25 cellular contexts compared by ENCODE assay signal in genomic region chr11:65849771-65850216, GRCh38. TPM values are rescaled to one million over a fixed set of nuclear protein-coding genes. Genes with fewer than 3 reads are reported as not detected.
A peak's percentile ranks its signal among the peaks of the same experiment; 100 is the strongest.
DNase-seq lines count a peak whose midpoint lies in the region; ATAC-seq and TF ChIP-seq lines count a peak whose summit lies in the region.
"Had no signal": no experiment of that assay in that cellular context is flagged by ENCODE, and none has a peak within 500 bp of the region (broad histone marks: within the 10 kb centered on the region; RNA-seq: fewer than 3 reads in every experiment).

No MANE protein-coding gene starts in this region.

- H3K27me3 Mint-ChIP-seq in type B pancreatic cell (peaks cover 6% of the 10 kb centered on the region), Calu3 (ENCODE audit: unreplicated experiment) (no peaks in the 10 kb centered on the region)
- peaks cover 1% of the 10 kb centered on the region for H3K27me3 Mint-ChIP-seq in activated T-helper 1 cell treated with anti-CD3 and anti-CD28 coated beads, Interleukin-12 subunit alpha, Interleukin-12 subunit beta, Interleukin-2, Interleukin-4 antibody, amounts not matched to agents 30 ng/mL and 10 ng/mL and 1 ng/mL, durations not matched to agents 14 hours and 24 hours and 36 hours (ENCODE audit: insufficient read depth)
- H3K27me3 Mint-ChIP-seq: activated CD4-positive, alpha-beta T cell treated with anti-CD3 and anti-CD28 coated beads, Interleukin-2, amount 10 ng/mL, durations not matched to agents 7 days and 5 days; natural killer cell treated with Interleukin-12 subunit alpha and Interleukin-12 subunit beta and Interleukin-15 and Interleukin-18, amount 100 ng/mL, for 72 hours had no signal

- H3K4me3 ChIP-seq in right cardiac atrium (ENCODE audit: low read length) (no peak overlapping the region), RWPE2 (ENCODE audit: severe bottlenecking) (no peak overlapping the region)
- H3K4me3 ChIP-seq: adrenal gland, breast epithelium, suprapubic skin had no signal

- peak overlapping the region; percentile 61 for H3K27ac Mint-ChIP-seq in type B pancreatic cell
- no peak overlapping the region for H3K27ac Mint-ChIP-seq in activated T-helper 1 cell treated with anti-CD3 and anti-CD28 coated beads, Interleukin-12 subunit alpha, Interleukin-12 subunit beta, Interleukin-2, Interleukin-4 antibody, amounts not matched to agents 30 ng/mL and 10 ng/mL and 1 ng/mL, durations not matched to agents 14 hours and 24 hours and 36 hours
- H3K27ac Mint-ChIP-seq in Calu3 (ENCODE audit: unreplicated experiment) = no peak overlapping the region
- H3K27ac Mint-ChIP-seq: dendritic cell treated with granulocyte-macrophage colony-stimulating factor and Interleukin-4, amounts not matched to agents 40 ng/mL and 50 ng/mL, for 4 days; natural killer cell treated with Interleukin-12 subunit alpha and Interleukin-12 subunit beta and Interleukin-15 and Interleukin-18, amount 100 ng/mL, for 72 hours had no signal

- intact Hi-C loops in right cardiac atrium (cut with DNase I) (no loop called here), Right ventricle myocardium superior (cut with DNase I) (no loop called here), Calu3 (cut with micrococcal nuclease; ENCODE audit: unreplicated experiment) (no loop called here)
- intact Hi-C loops in activated T-helper 1 cell treated with anti-CD3 and anti-CD28 coated beads, Interleukin-12 subunit alpha, Interleukin-12 subunit beta, Interleukin-2, Interleukin-4 antibody, amounts not matched to agents 30 ng/mL and 10 ng/mL and 1 ng/mL, durations not matched to agents 14 hours and 24 hours and 36 hours (cut with micrococcal nuclease) = loop anchor here (10.0 kb wide), 2 partner anchors 495 to 1555 kb away; partner anchors contain the start of genes B4GAT1, BRMS1, PPP1CA and TBC1D10C

- CTCF ChIA-PET in Calu3 (lab: Charles Lee) = interaction anchor here (2.3 kb wide), 1 partner anchor 10 kb away, joined by 6 read pairs; the partner anchor contains the start of gene MUS81

- DNase-seq in right cardiac atrium = peak in 2 of 3 donors; percentile 42 to 54
- no peak for DNase-seq in Right ventricle myocardium superior
- DNase-seq in RWPE2 (ENCODE audit: low spot score) = peak; percentile 51
- no peak for DNase-seq in type B pancreatic cell (ENCODE audit: extremely low spot score, unreplicated experiment)
- no peak for DNase-seq in activated T-helper 1 cell treated with anti-CD3 and anti-CD28 coated beads, Interleukin-12 subunit alpha, Interleukin-12 subunit beta, Interleukin-2, Interleukin-4 antibody, amounts not matched to agents 30 ng/mL and 10 ng/mL and 1 ng/mL, durations not matched to agents 14 hours and 24 hours and 36 hours (ENCODE audit: low spot score)
- DNase-seq in Calu3 = no peak
- DNase-seq in RPMI8226 = no peak
- DNase-seq: activated CD4-positive, alpha-beta T cell treated with anti-CD3 and anti-CD28 coated beads, Interleukin-2, amount 10 ng/mL, durations not matched to agents 7 days and 5 days; activated naive CD4-positive, alpha-beta T cell; adrenal gland; KG1; midbrain; NCI-H1694; SHP77 treated with DMSO at 0.1 percent for 48 hours; T-helper 1 cell had no signal

- H3K4me3 Mint-ChIP-seq in type B pancreatic cell (no peak overlapping the region), Calu3 (ENCODE audit: low read depth, unreplicated experiment) (no peak overlapping the region)
- H3K4me3 Mint-ChIP-seq in activated T-helper 1 cell treated with anti-CD3 and anti-CD28 coated beads, Interleukin-12 subunit alpha, Interleukin-12 subunit beta, Interleukin-2, Interleukin-4 antibody, amounts not matched to agents 30 ng/mL and 10 ng/mL and 1 ng/mL, durations not matched to agents 14 hours and 24 hours and 36 hours = no peak overlapping the region
- H3K4me3 Mint-ChIP-seq: activated CD4-positive, alpha-beta T cell treated with anti-CD3 and anti-CD28 coated beads, Interleukin-2, amount 10 ng/mL, durations not matched to agents 7 days and 5 days; dendritic cell treated with granulocyte-macrophage colony-stimulating factor and Interleukin-4, amounts not matched to agents 40 ng/mL and 50 ng/mL, for 4 days; H9; natural killer cell treated with Interleukin-12 subunit alpha and Interleukin-12 subunit beta and Interleukin-15 and Interleukin-18, amount 100 ng/mL, for 72 hours had no signal

- H3K36me3 ChIP-seq in RWPE2 (ENCODE audit: low read depth) = peaks cover 22% of the 10 kb centered on the region
- H3K36me3 ChIP-seq: breast epithelium had no signal

- H3K9me3 ChIP-seq in right cardiac atrium (ENCODE audit: control insufficient read depth, low read length) (no peaks in the 10 kb centered on the region), RWPE2 (ENCODE audit: severe bottlenecking) (no peaks in the 10 kb centered on the region)
- H3K9me3 ChIP-seq: adrenal gland, suprapubic skin had no signal

- no peaks in the 10 kb centered on the region for H3K4me1 ChIP-seq in right cardiac atrium (ENCODE audit: control insufficient read depth, insufficient read depth, low read length)
- H3K4me1 ChIP-seq in RWPE2 (ENCODE audit: insufficient read depth, poor library complexity, severe bottlenecking) = no peaks in the 10 kb centered on the region
- H3K4me1 ChIP-seq: adrenal gland, breast epithelium had no signal

- no TSS peak for BruUV-seq in Calu3 (replicated peaks; lab: Mats Ljungman, UMichigan)

- H3K27me3 ChIP-seq in right cardiac atrium (ENCODE audit: control insufficient read depth, insufficient read depth) (no peaks in the 10 kb centered on the region), RWPE2 (ENCODE audit: insufficient read depth, poor library complexity, severe bottlenecking) (no peaks in the 10 kb centered on the region)
- H3K27me3 ChIP-seq: adrenal gland, breast epithelium, suprapubic skin had no signal

- no peak for ATAC-seq in right cardiac atrium
- no peak for ATAC-seq in Right ventricle myocardium superior (ENCODE audit: poor library complexity)
- peak; percentile 0; the same call in 1 of the 3 replicates for ATAC-seq in RWPE2 (ENCODE audit: low read depth)
- peak; percentile 0 for ATAC-seq in esophagus mucosa

- 42% methylated on average over 16 of the region's 16 CpGs for WGBS in right cardiac atrium

- H3K36me3 Mint-ChIP-seq in type B pancreatic cell = peaks cover 26% of the 10 kb centered on the region
- H3K36me3 Mint-ChIP-seq in activated T-helper 1 cell treated with anti-CD3 and anti-CD28 coated beads, Interleukin-12 subunit alpha, Interleukin-12 subunit beta, Interleukin-2, Interleukin-4 antibody, amounts not matched to agents 30 ng/mL and 10 ng/mL and 1 ng/mL, durations not matched to agents 14 hours and 24 hours and 36 hours (ENCODE audit: low read depth) = peaks cover 35% of the 10 kb centered on the region
- H3K36me3 Mint-ChIP-seq in Calu3 (ENCODE audit: insufficient read depth, unreplicated experiment) = peaks cover 73% of the 10 kb centered on the region

- H3K9me3 Mint-ChIP-seq in type B pancreatic cell (no peaks in the 10 kb centered on the region), Calu3 (ENCODE audit: low read depth, unreplicated experiment) (no peaks in the 10 kb centered on the region)
- peaks cover 9% of the 10 kb centered on the region for H3K9me3 Mint-ChIP-seq in activated T-helper 1 cell treated with anti-CD3 and anti-CD28 coated beads, Interleukin-12 subunit alpha, Interleukin-12 subunit beta, Interleukin-2, Interleukin-4 antibody, amounts not matched to agents 30 ng/mL and 10 ng/mL and 1 ng/mL, durations not matched to agents 14 hours and 24 hours and 36 hours
- H3K9me3 Mint-ChIP-seq: activated CD4-positive, alpha-beta T cell treated with anti-CD3 and anti-CD28 coated beads, Interleukin-2, amount 10 ng/mL, durations not matched to agents 7 days and 5 days; dendritic cell treated with granulocyte-macrophage colony-stimulating factor and Interleukin-4, amounts not matched to agents 40 ng/mL and 50 ng/mL, for 4 days; natural killer cell treated with Interleukin-12 subunit alpha and Interleukin-12 subunit beta and Interleukin-15 and Interleukin-18, amount 100 ng/mL, for 72 hours had no signal

- H3K4me1 Mint-ChIP-seq in type B pancreatic cell (ENCODE audit: unreplicated experiment) (peaks cover 9% of the 10 kb centered on the region), Calu3 (ENCODE audit: low read depth, unreplicated experiment) (peaks cover 15% of the 10 kb centered on the region)
- H3K4me1 Mint-ChIP-seq in activated T-helper 1 cell treated with anti-CD3 and anti-CD28 coated beads, Interleukin-12 subunit alpha, Interleukin-12 subunit beta, Interleukin-2, Interleukin-4 antibody, amounts not matched to agents 30 ng/mL and 10 ng/mL and 1 ng/mL, durations not matched to agents 14 hours and 24 hours and 36 hours (ENCODE audit: low read depth) = peaks cover 17% of the 10 kb centered on the region

- H3K27ac ChIP-seq in right cardiac atrium (ENCODE audit: low read length) = no peak overlapping the region
- H3K27ac ChIP-seq in RWPE2 (ENCODE audit: poor library complexity, severe bottlenecking) = no peak overlapping the region
- H3K27ac ChIP-seq: adrenal gland, breast epithelium, C4-2B, suprapubic skin had no signal

- no peak for TF ChIP-seq CTCF in RWPE2 (IDR thresholded peaks at IDR 0.05; ENCODE audit: poor library complexity, severe bottlenecking)
- TF ChIP-seq CTCF in type B pancreatic cell (conservative IDR thresholded peaks at IDR 0.05) = no peak
- no peak for TF ChIP-seq CTCF in Calu3 (IDR thresholded peaks at IDR 0.05; ENCODE audit: unreplicated experiment)

RNA-seq across cellular contexts. Expression of gene CFL1, which starts 8.2 kb away (rescaled TPM):
- total RNA-seq in right cardiac atrium (100 to 1,000 TPM; 285 to 470 (median 377) TPM), Right ventricle myocardium superior (288 TPM), esophagus mucosa (645 TPM), type B pancreatic cell (ENCODE audit: low replicate concordance) (947 and 981 TPM in 2 replicates), Calu3 (2022) (955 and 963 TPM in 2 replicates)
- 389 TPM for polyA plus RNA-seq in right cardiac atrium
- total RNA-seq in activated T-helper 1 cell treated with anti-CD3 and anti-CD28 coated beads, Interleukin-12 subunit alpha, Interleukin-12 subunit beta, Interleukin-2, Interleukin-4 antibody, amounts not matched to agents 30 ng/mL and 10 ng/mL and 1 ng/mL, durations not matched to agents 14 hours and 24 hours and 36 hours = 1,020 and 1,061 TPM in 2 replicates

RNA-seq across cellular contexts. Expression of gene MUS81, which starts 10.4 kb away (rescaled TPM):
- total RNA-seq in right cardiac atrium = 10 to 100 TPM; 33.3 to 39.5 (median 35.8) TPM
- polyA plus RNA-seq in right cardiac atrium = 44.7 TPM
- 30.7 TPM for total RNA-seq in Right ventricle myocardium superior
- 20.4 TPM for total RNA-seq in esophagus mucosa
- 67.9 and 72.4 TPM in 2 replicates for total RNA-seq in type B pancreatic cell (ENCODE audit: low replicate concordance)
- total RNA-seq in activated T-helper 1 cell treated with anti-CD3 and anti-CD28 coated beads, Interleukin-12 subunit alpha, Interleukin-12 subunit beta, Interleukin-2, Interleukin-4 antibody, amounts not matched to agents 30 ng/mL and 10 ng/mL and 1 ng/mL, durations not matched to agents 14 hours and 24 hours and 36 hours = 77.7 and 79.6 TPM in 2 replicates
- 50.8 and 67.6 TPM in 2 replicates for total RNA-seq in Calu3 (2022)

RNA-seq across cellular contexts. Expression of gene SNX32, which starts 16.0 kb away (rescaled TPM):
- total RNA-seq in right cardiac atrium (under 1 TPM in 3 of 4 donors, not detected in 1; 0.20 to 0.88 (median 0.48) TPM), Right ventricle myocardium superior (not detected), esophagus mucosa (0.12 TPM), type B pancreatic cell (ENCODE audit: low replicate concordance) (0.76 and 4.2 TPM in 2 replicates), Calu3 (2022) (not detected in 2 replicates)
- 0.20 TPM for polyA plus RNA-seq in right cardiac atrium
- 1.6 and 1.9 TPM in 2 replicates for total RNA-seq in activated T-helper 1 cell treated with anti-CD3 and anti-CD28 coated beads, Interleukin-12 subunit alpha, Interleukin-12 subunit beta, Interleukin-2, Interleukin-4 antibody, amounts not matched to agents 30 ng/mL and 10 ng/mL and 1 ng/mL, durations not matched to agents 14 hours and 24 hours and 36 hours
- total RNA-seq: G401, glomerular endothelial cell, OCI-LY7 had no signal

RNA-seq across cellular contexts. Expression of gene EFEMP2, which starts 22.8 kb away (rescaled TPM):
- total RNA-seq in right cardiac atrium = 100 to 1,000 TPM; 139 to 164 (median 142) TPM
- polyA plus RNA-seq in right cardiac atrium = 128 TPM
- 80.0 TPM for total RNA-seq in Right ventricle myocardium superior
- total RNA-seq in esophagus mucosa = 4.6 TPM
- 5.5 and 24.5 TPM in 2 replicates for total RNA-seq in type B pancreatic cell (ENCODE audit: low replicate concordance)
- 6.5 and 7.9 TPM in 2 replicates for total RNA-seq in activated T-helper 1 cell treated with anti-CD3 and anti-CD28 coated beads, Interleukin-12 subunit alpha, Interleukin-12 subunit beta, Interleukin-2, Interleukin-4 antibody, amounts not matched to agents 30 ng/mL and 10 ng/mL and 1 ng/mL, durations not matched to agents 14 hours and 24 hours and 36 hours
- total RNA-seq in Calu3 (2022) = 3.4 and 3.8 TPM in 2 replicates

RNA-seq across cellular contexts. Expression of gene CTSW, which starts 29.8 kb away (rescaled TPM):
- 1 to 10 TPM in 1 of 4 donors, under 1 TPM in 3; 0.45 to 1.7 (median 0.64) TPM for total RNA-seq in right cardiac atrium
- polyA plus RNA-seq in right cardiac atrium = 0.79 TPM
- total RNA-seq in Right ventricle myocardium superior = 0.73 TPM
- not detected for total RNA-seq in esophagus mucosa
- not detected in 2 replicates for total RNA-seq in type B pancreatic cell (ENCODE audit: low replicate concordance)
- total RNA-seq in activated T-helper 1 cell treated with anti-CD3 and anti-CD28 coated beads, Interleukin-12 subunit alpha, Interleukin-12 subunit beta, Interleukin-2, Interleukin-4 antibody, amounts not matched to agents 30 ng/mL and 10 ng/mL and 1 ng/mL, durations not matched to agents 14 hours and 24 hours and 36 hours = 5.7 and 7.4 TPM in 2 replicates
- total RNA-seq in Calu3 (2022) = not detected in 2 replicates
- total RNA-seq: G401, H9, OCI-LY7 had no signal

Comparison
In these comparisons a context has a peak if more than half of its experiments do, and no peak if none do; other contexts are left out.
1. DNase-seq: peak in right cardiac atrium (2 of 3) and RWPE2 (single experiment); none in Right ventricle myocardium superior (single experiment), type B pancreatic cell (single experiment), activated T-helper 1 cell treated with anti-CD3 and anti-CD28 coated beads, Interleukin-12 subunit alpha, Interleukin-12 subunit beta, Interleukin-2, Interleukin-4 antibody, amounts not matched to agents 30 ng/mL and 10 ng/mL and 1 ng/mL, durations not matched to agents 14 hours and 24 hours and 36 hours (single experiment), Calu3 (single experiment) and RPMI8226 (single experiment).
2. ATAC-seq: peak in RWPE2 (single experiment) and esophagus mucosa (single experiment); none in right cardiac atrium (0 of 2) and Right ventricle myocardium superior (single experiment).